In genomic region chr7:36565792-36566356, GRCh38 we compare ENCODE assay signal across 20 cellular contexts.
DNase-seq lines count a peak whose midpoint lies in the region; ATAC-seq and TF ChIP-seq lines count a peak whose summit lies in the region.
"Had no signal": no experiment of that assay in that cellular context is flagged by ENCODE, and none has a peak within 500 bp of the region (broad histone marks: within the 10 kb centered on the region; RNA-seq: fewer than 3 reads in every experiment).

No MANE protein-coding gene starts in this region.

- intact Hi-C loops in CD14-positive monocyte (cut with micrococcal nuclease) = no loop called here
- intact Hi-C loops in activated naive CD4-positive, alpha-beta T cell treated with anti-CD3 and anti-CD28 coated beads for 36 hours (cut with micrococcal nuclease) = no loop called here
- intact Hi-C loops in heart right ventricle (cut with DNase I) = no loop called here

- H3K9me3 ChIP-seq in heart right ventricle = no peaks in the 10 kb centered on the region
- H3K9me3 ChIP-seq: suprapubic skin had no signal

- ATAC-seq in heart right ventricle = no peak
- ATAC-seq: SK-N-SH treated with all-trans-retinoic acid at 6 μM for 48 hours had no signal

- POLR2A ChIA-PET in RWPE1 (lab: Yijun Ruan, JAX; ENCODE audit: low non-redundant PET) = no interaction called here

- H3K27me3 ChIP-seq in heart right ventricle = no peaks in the 10 kb centered on the region
- H3K27me3 ChIP-seq: suprapubic skin had no signal

- in situ Hi-C loops in G401 (cut with HindIII; ENCODE audit: low sequenced_read_pairs) = no loop called here

- no peak overlapping the region for H3K4me3 ChIP-seq in heart right ventricle
- H3K4me3 ChIP-seq: smooth muscle cell, suprapubic skin had no signal

- no peak overlapping the region for H3K27ac ChIP-seq in RWPE1
- H3K27ac ChIP-seq in heart right ventricle = peak overlapping the region in 1 of 10 donors; percentile 56
- H3K27ac ChIP-seq: suprapubic skin had no signal

- WGBS in heart right ventricle, 2 donors = 70 to 73% methylated on average over 5 of the region's 5 CpGs

- peaks cover 0 to 2% (median 2%) of the 10 kb centered on the region in 3 donors for H3K27me3 Mint-ChIP-seq in CD14-positive monocyte (ENCODE audit: low read depth in 3 of 3)
- peaks cover 5 to 11% (median 8%) of the 10 kb centered on the region in 3 donors for H3K27me3 Mint-ChIP-seq in immature natural killer cell (ENCODE audit: low read depth in 3 of 3)
- H3K27me3 Mint-ChIP-seq in activated naive CD4-positive, alpha-beta T cell treated with anti-CD3 and anti-CD28 coated beads for 36 hours (ENCODE audit: low read depth) = no peaks in the 10 kb centered on the region

- TF ChIP-seq CTCF in CD14-positive monocyte (IDR thresholded peaks at IDR 0.05) (no peak), RWPE1 (conservative IDR thresholded peaks at IDR 0.05; ENCODE audit: low read depth) (no peak), heart right ventricle (IDR thresholded peaks at IDR 0.05) (no peak)

- H3K9me3 Mint-ChIP-seq in CD14-positive monocyte (peaks cover 0 to 2% (median 0%) of the 10 kb centered on the region in 7 donors), immature natural killer cell (no peaks in the 10 kb centered on the region)
- no peaks in the 10 kb centered on the region for H3K9me3 Mint-ChIP-seq in activated naive CD4-positive, alpha-beta T cell treated with anti-CD3 and anti-CD28 coated beads for 36 hours
- H3K9me3 Mint-ChIP-seq: nephron had no signal

- CTCF ChIA-PET in activated naive CD4-positive, alpha-beta T cell treated with anti-CD3 and anti-CD28 coated beads for 36 hours (lab: Charles Lee) = no interaction called here
- CTCF ChIA-PET in RWPE1 (lab: Yijun Ruan, JAX) = interaction anchor here (0.6 kb wide), 1 partner anchor 28 kb away, joined by 3 read pairs; no protein-coding TSS in a partner anchor

- peaks cover 0 to 48% (median 5%) of the 10 kb centered on the region in 9 donors for H3K4me1 ChIP-seq in heart right ventricle

- peaks cover 48 to 77% of the 10 kb centered on the region in 2 donors for H3K36me3 Mint-ChIP-seq in CD14-positive monocyte
- H3K36me3 Mint-ChIP-seq in immature natural killer cell = peaks cover 31 to 53% (median 39%) of the 10 kb centered on the region in 3 donors
- H3K36me3 Mint-ChIP-seq in activated naive CD4-positive, alpha-beta T cell treated with anti-CD3 and anti-CD28 coated beads for 36 hours (ENCODE audit: low read depth) = no peaks in the 10 kb centered on the region

- H3K4me3 Mint-ChIP-seq in CD14-positive monocyte (peak overlapping the region in 1 of 2 donors; percentile 40), immature natural killer cell (no peak overlapping the region)
- no peak overlapping the region for H3K4me3 Mint-ChIP-seq in activated naive CD4-positive, alpha-beta T cell treated with anti-CD3 and anti-CD28 coated beads for 36 hours
- H3K4me3 Mint-ChIP-seq: nephron had no signal

- H3K27ac Mint-ChIP-seq in CD14-positive monocyte (peak overlapping the region; percentile 83 to 97 (median 94)), immature natural killer cell (peak overlapping the region in 5 of 6 donors; percentile 50 to 88 (median 77))
- H3K27ac Mint-ChIP-seq in activated naive CD4-positive, alpha-beta T cell treated with anti-CD3 and anti-CD28 coated beads for 36 hours = no peak overlapping the region
- H3K27ac Mint-ChIP-seq: nephron had no signal

- H3K36me3 ChIP-seq in heart right ventricle = no peaks in the 10 kb centered on the region
- H3K36me3 ChIP-seq: suprapubic skin had no signal

- DNase-seq in CD14-positive monocyte (ENCODE audit: low spot score) (no peak), G401 (ENCODE audit: low spot score) (peak; percentile 51), amniotic epithelial cell (ENCODE audit: low read depth) (peak; percentile 58), immature natural killer cell (no peak), UCSD-AML1 (lab: John Stamatoyannopoulos, UW; ENCODE audit: unreplicated experiment) (no peak), RWPE1 (ENCODE audit: low spot score) (no peak), heart right ventricle (no peak)
- no peak for DNase-seq in activated naive CD4-positive, alpha-beta T cell treated with anti-CD3 and anti-CD28 coated beads for 36 hours
- DNase-seq: activated CD4-positive, alpha-beta T cell treated with anti-CD3 and anti-CD28 coated beads, Interleukin-2, amount 50 U/mL, for 1 hour; EL; H7; IMR-90; mesenchymal stem cell; MM.1S; NCI-H524 treated with DMSO at 0.1 percent for 48 hours; stimulated activated CD8-positive, alpha-beta memory T cell treated with anti-CD3 and anti-CD28 coated beads, Interleukin-4, amount 100 ng/mL, for 48 hours had no signal

- H3K4me1 Mint-ChIP-seq in CD14-positive monocyte (peaks cover 81% of the 10 kb centered on the region), immature natural killer cell (peaks cover 24 to 55% of the 10 kb centered on the region in 2 donors)
- peaks cover 11% of the 10 kb centered on the region for H3K4me1 Mint-ChIP-seq in activated naive CD4-positive, alpha-beta T cell treated with anti-CD3 and anti-CD28 coated beads for 36 hours (ENCODE audit: low read depth)
- H3K4me1 Mint-ChIP-seq: nephron had no signal

Comparison
In these comparisons a context has a peak if more than half of its experiments do, and no peak if none do; other contexts are left out.
1. DNase-seq: peak in G401 (single experiment) and amniotic epithelial cell (single experiment); none in CD14-positive monocyte (single experiment), immature natural killer cell (0 of 3), activated naive CD4-positive, alpha-beta T cell treated with anti-CD3 and anti-CD28 coated beads for 36 hours (single experiment), UCSD-AML1 (single experiment), RWPE1 (single experiment) and heart right ventricle (0 of 2).